Comparison of ENCODE assay signal across 1 cellular context in genomic region chr6:137357263-137357947, GRCh38.
TF ChIP-seq lines count a peak whose summit lies in the region.

No MANE protein-coding gene starts in this region.

TF ChIP-seq in HepG2, 621 proteins besides CTCF, POLR2A, EP300 and RAD21 (continued from another document and continues in another):
- no peak for TF ChIP-seq NFAT5 (CRISPR knock-in tag; IDR thresholded peaks at IDR 0.05)
- TF ChIP-seq ZNF281 (CRISPR knock-in tag; IDR thresholded peaks at IDR 0.05; ENCODE audit: borderline replicate concordance): peak; percentile 38; the same call in 1 of the 2 replicates
- peak; percentile 98; the same call in 1 of the 2 replicates for TF ChIP-seq ZNF556 (CRISPR knock-in tag; IDR thresholded peaks at IDR 0.05; ENCODE audit: borderline replicate concordance)
- TF ChIP-seq BRF2 (CRISPR knock-in tag; IDR thresholded peaks at IDR 0.05): no peak
- TF ChIP-seq HDAC2 (CRISPR knock-in tag; IDR thresholded peaks at IDR 0.05): peak; percentile 98
- TF ChIP-seq ZNF770 (CRISPR knock-in tag; IDR thresholded peaks at IDR 0.05): 0 out of 2 replicates have a peak, but pooled peaks have one; percentile 15
- peak; percentile 87 for TF ChIP-seq RXRB (CRISPR knock-in tag; IDR thresholded peaks at IDR 0.05; ENCODE audit: borderline replicate concordance)
- peak; percentile 81; the same call in 1 of the 2 replicates for TF ChIP-seq ESRRA (CRISPR knock-in tag; IDR thresholded peaks at IDR 0.05; ENCODE audit: low read depth)
- TF ChIP-seq NCOA2 (CRISPR knock-in tag; IDR thresholded peaks at IDR 0.05): peak; percentile 93
- TF ChIP-seq ZNF136 (CRISPR knock-in tag; IDR thresholded peaks at IDR 0.05; ENCODE audit: low read depth): peak; percentile 48; the same call in 1 of the 2 replicates
- TF ChIP-seq ZNF350 (CRISPR knock-in tag; IDR thresholded peaks at IDR 0.05; ENCODE audit: borderline replicate concordance, low read depth): peak; percentile 92
- TF ChIP-seq SMARCE1 (IDR thresholded peaks at IDR 0.05; ENCODE audit: borderline replicate concordance): no peak
- TF ChIP-seq ZFP36L1 (CRISPR knock-in tag; IDR thresholded peaks at IDR 0.05): 0 out of 2 replicates have a peak, but pooled peaks have one; percentile 48
- TF ChIP-seq GTF3A (CRISPR knock-in tag; conservative IDR thresholded peaks at IDR 0.05): 0 out of 2 replicates have a peak, but pooled peaks have one; percentile 49
- peak; percentile 86; the same call in 1 of the 2 replicates for TF ChIP-seq RFXAP (CRISPR knock-in tag; IDR thresholded peaks at IDR 0.05; ENCODE audit: borderline replicate concordance)
- no peak; the same call in 1 of the 2 replicates for TF ChIP-seq GLI4 (CRISPR knock-in tag; IDR thresholded peaks at IDR 0.05; ENCODE audit: borderline replicate concordance)
- TF ChIP-seq PTBP1 (IDR thresholded peaks at IDR 0.05; ENCODE audit: low read depth, low read length, poor library complexity, severe bottlenecking): no peak
- TF ChIP-seq PLSCR1 (CRISPR knock-in tag; IDR thresholded peaks at IDR 0.05; ENCODE audit: borderline replicate concordance): no peak
- no peak for TF ChIP-seq FOSL1 (CRISPR knock-in tag; IDR thresholded peaks at IDR 0.05; ENCODE audit: borderline replicate concordance)
- peak; percentile 69; the same call in 1 of the 2 replicates for TF ChIP-seq ZSCAN21 (CRISPR knock-in tag; IDR thresholded peaks at IDR 0.05; ENCODE audit: borderline replicate concordance)
- TF ChIP-seq ZHX2 (IDR thresholded peaks at IDR 0.05; ENCODE audit: low read depth): no peak
- TF ChIP-seq ZHX2 (CRISPR knock-in tag; IDR thresholded peaks at IDR 0.05; ENCODE audit: borderline replicate concordance): no peak
- no peak for TF ChIP-seq NRL (CRISPR knock-in tag; IDR thresholded peaks at IDR 0.05; ENCODE audit: borderline replicate concordance)
- TF ChIP-seq WIZ (CRISPR knock-in tag; IDR thresholded peaks at IDR 0.05): no peak
- peak; percentile 92; the same call in 1 of the 2 replicates for TF ChIP-seq ZKSCAN8 (CRISPR knock-in tag; IDR thresholded peaks at IDR 0.05; ENCODE audit: borderline replicate concordance)
- peak; percentile 63 for TF ChIP-seq GABPB1 (CRISPR knock-in tag; IDR thresholded peaks at IDR 0.05)
- peak; percentile 82 for TF ChIP-seq PBX2 (CRISPR knock-in tag; IDR thresholded peaks at IDR 0.05)
- no peak for TF ChIP-seq KLF9 (CRISPR knock-in tag; IDR thresholded peaks at IDR 0.05; ENCODE audit: low read depth)
- TF ChIP-seq TCF12 (IDR thresholded peaks at IDR 0.05): no peak
- TF ChIP-seq TCF12 (CRISPR knock-in tag; IDR thresholded peaks at IDR 0.05): peak; percentile 79; the same call in 1 of the 2 replicates
- peak; percentile 82; the same call in 1 of the 2 replicates for TF ChIP-seq ZXDC (CRISPR knock-in tag; IDR thresholded peaks at IDR 0.05)
- TF ChIP-seq CENPBD1 (CRISPR knock-in tag; IDR thresholded peaks at IDR 0.05; ENCODE audit: borderline replicate concordance, low read depth): no peak
- peak; percentile 69 for TF ChIP-seq RFX5 (IDR thresholded peaks at IDR 0.05; ENCODE audit: low read depth, low read length)
- TF ChIP-seq RORA (CRISPR knock-in tag; IDR thresholded peaks at IDR 0.05): no peak
